Comparison of ENCODE assay signal across 9 cellular contexts in the genomic region with DNA sequence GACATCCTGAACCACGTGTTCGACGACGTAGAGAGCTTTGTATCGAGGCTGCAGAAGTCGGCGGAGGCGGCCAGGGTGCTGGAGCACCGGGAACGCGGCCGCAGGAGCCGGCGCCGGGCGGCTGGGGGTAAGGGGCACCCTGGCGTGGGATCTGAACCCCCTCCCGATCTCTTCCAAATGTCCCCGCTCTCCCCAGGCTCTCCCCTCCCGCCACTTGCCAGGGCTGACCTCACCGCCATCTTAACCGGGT. TPM values are rescaled to one million over a fixed set of nuclear protein-coding genes. Genes with fewer than 3 reads are reported as not detected.
DNase-seq lines count a peak whose midpoint lies in the region; ATAC-seq and TF ChIP-seq lines count a peak whose summit lies in the region.
"Had no signal": no experiment of that assay in that cellular context is flagged by ENCODE, and none has a peak within 500 bp of the region (broad histone marks: within the 10 kb centered on the region; RNA-seq: fewer than 3 reads in every experiment).

No MANE protein-coding gene starts in this region.

- no peaks in the 10 kb centered on the region for H3K36me3 ChIP-seq in BLaER1 treated with 17β-estradiol and CSF1 and Interleukin-3, amounts not matched to agents 10 nM and 100 nM
- no peaks in the 10 kb centered on the region for H3K36me3 ChIP-seq in duodenal mucosa (ENCODE audit: control insufficient read depth in 1 of 2, insufficient read depth in 2 of 2, low read length in 2 of 2)

- peaks cover 8 to 36% (median 23%) of the 10 kb centered on the region in 11 experiments; a peak in 21 of 22 replicates for H4K20me1 ChIP-seq in BLaER1 treated with 17β-estradiol and CSF1 and Interleukin-3, amounts not matched to agents 10 nM and 100 nM

- peaks cover 3% of the 10 kb centered on the region for H3K9me3 Mint-ChIP-seq in nephron

- H3K4me1 ChIP-seq in BLaER1 treated with 17β-estradiol and CSF1 and Interleukin-3, amounts not matched to agents 10 nM and 100 nM: peaks cover 5 to 35% (median 29%) of the 10 kb centered on the region in 10 experiments
- peaks cover 15 to 20% of the 10 kb centered on the region in 2 donors for H3K4me1 ChIP-seq in duodenal mucosa (ENCODE audit: control insufficient read depth in 1 of 2, insufficient read depth in 2 of 2, low read length in 2 of 2)

- H3K4me1 Mint-ChIP-seq in nephron: peaks cover 6% of the 10 kb centered on the region

- H3K27ac ChIP-seq in BLaER1 treated with 17β-estradiol and CSF1 and Interleukin-3, amounts not matched to agents 10 nM and 100 nM: no peak overlapping the region
- H3K27ac ChIP-seq in HL-60 (replicated peaks) (no peak overlapping the region), duodenal mucosa (ENCODE audit: low read depth, low read length) (no peak overlapping the region)

- no peak for ATAC-seq in GM18498 (IDR thresholded peaks at IDR 0.05; ENCODE audit: unreplicated experiment)
- no peak for ATAC-seq in HG03342 (IDR thresholded peaks at IDR 0.05; ENCODE audit: unreplicated experiment)

- H3K27ac Mint-ChIP-seq in nephron: no peak overlapping the region

- peak overlapping the region; percentile 20 to 80 (median 67); a peak in 18 of 20 replicates for H3K4me3 ChIP-seq in BLaER1 treated with 17β-estradiol and CSF1 and Interleukin-3, amounts not matched to agents 10 nM and 100 nM
- H3K4me3 ChIP-seq in HL-60 (replicated peaks; ENCODE audit: insufficient read depth, low read length): peak overlapping the region; percentile 80
- H3K4me3 ChIP-seq in duodenal mucosa (ENCODE audit: low read depth in 1 of 2, low read length in 2 of 2): peak overlapping the region; percentile 15 to 63

- peaks cover 0 to 11% (median 0%) of the 10 kb centered on the region in 11 experiments; a peak in 11 of 22 replicates for H3K9me3 ChIP-seq in BLaER1 treated with 17β-estradiol and CSF1 and Interleukin-3, amounts not matched to agents 10 nM and 100 nM (replicated peaks in 1 of 11)
- H3K9me3 ChIP-seq in duodenal mucosa (ENCODE audit: control insufficient read depth in 1 of 2, low read length in 2 of 2): no peaks in the 10 kb centered on the region

- DNase-seq in HL-60 (ENCODE audit: low read depth in 1 of 2, low spot score in 1 of 2): no peak
- no peak for DNase-seq in dermis blood vessel endothelial cell
- no peak for DNase-seq in globus pallidus (ENCODE audit: low spot score)

- TF ChIP-seq CTCF in HL-60 (IDR thresholded peaks at IDR 0.05; ENCODE audit: insufficient read depth, low read length) (no peak), nephron (IDR thresholded peaks at IDR 0.05; ENCODE audit: unreplicated experiment in 3 of 3) (no peak)

- peak overlapping the region in 1 of 11 experiments; percentile 42; a peak in 1 of 22 replicates for H3K9ac ChIP-seq in BLaER1 treated with 17β-estradiol and CSF1 and Interleukin-3, amounts not matched to agents 10 nM and 100 nM
- H3K9ac ChIP-seq in duodenal mucosa (ENCODE audit: low read depth in 1 of 2, low read length in 2 of 2): no peak overlapping the region

- peak overlapping the region in 2 of 3 experiments; percentile 76 to 77 for H3K4me3 Mint-ChIP-seq in nephron

- peaks cover 34 to 51% (median 48%) of the 10 kb centered on the region in 11 experiments for H3K27me3 ChIP-seq in BLaER1 treated with 17β-estradiol and CSF1 and Interleukin-3, amounts not matched to agents 10 nM and 100 nM
- H3K27me3 ChIP-seq in HL-60 (ENCODE audit: insufficient read depth, poor library complexity, severe bottlenecking): peaks cover 21% of the 10 kb centered on the region
- H3K27me3 ChIP-seq in duodenal mucosa (ENCODE audit: control insufficient read depth in 1 of 2, insufficient read depth in 2 of 2, low read length in 2 of 2): peaks cover 11 to 28% of the 10 kb centered on the region in 2 donors

- H3K4me2 ChIP-seq in BLaER1 treated with 17β-estradiol and CSF1 and Interleukin-3, amounts not matched to agents 10 nM and 100 nM: peak overlapping the region; percentile 92 to 100 (median 96)

- H3K27me3 Mint-ChIP-seq in nephron (ENCODE audit: low read depth): peaks cover 90% of the 10 kb centered on the region

- peaks cover 3% of the 10 kb centered on the region for H3K36me3 Mint-ChIP-seq in nephron (ENCODE audit: low read depth)

RNA-seq across cellular contexts. Expression of a gene that starts 6.0 kb away (rescaled TPM):
- 12.6 and 15.6 TPM in 2 replicates for total RNA-seq in dermis blood vessel endothelial cell

RNA-seq across cellular contexts. Expression of a gene that starts 18.8 kb away (rescaled TPM):
- total RNA-seq in dermis blood vessel endothelial cell: 18.4 and 20.8 TPM in 2 replicates

RNA-seq across cellular contexts. Expression of a gene that starts 35.7 kb away (rescaled TPM):
- 37.4 and 40.3 TPM in 2 replicates for total RNA-seq in dermis blood vessel endothelial cell

RNA-seq across cellular contexts. Expression of a gene that starts 43.6 kb away (rescaled TPM):
- not detected in 2 replicates for total RNA-seq in dermis blood vessel endothelial cell
- total RNA-seq: RPMI7951 had no signal
